8 cellular contexts compared by ENCODE assay signal in genomic region chr3:122681294-122682015, GRCh38. TPM values are rescaled to one million over a fixed set of nuclear protein-coding genes. Genes with fewer than 3 reads are reported as not detected.
DNase-seq lines count a peak whose midpoint lies in the region; ATAC-seq and TF ChIP-seq lines count a peak whose summit lies in the region.

No MANE protein-coding gene starts in this region.

- no peaks in the 10 kb centered on the region for H4K20me1 ChIP-seq in Karpas-422 (ENCODE audit: insufficient read depth, low read depth, low read length)

- peak overlapping the region; percentile 94 for H3K27ac Mint-ChIP-seq in dendritic cell treated with granulocyte-macrophage colony-stimulating factor and Interleukin-4, amounts not matched to agents 40 ng/mL and 50 ng/mL, for 4 days

- peaks cover 37% of the 10 kb centered on the region for H3K36me3 Mint-ChIP-seq in dendritic cell treated with granulocyte-macrophage colony-stimulating factor and Interleukin-4, amounts not matched to agents 40 ng/mL and 50 ng/mL, for 4 days (ENCODE audit: low read depth)

- H3K27me3 ChIP-seq in Karpas-422 (ENCODE audit: low read length) (no peaks in the 10 kb centered on the region), muscle layer of duodenum (ENCODE audit: low read depth, low read length) (no peaks in the 10 kb centered on the region)

- peak overlapping the region; percentile 92; the same call in 1 of the 2 replicates for H2AFZ ChIP-seq in Karpas-422 (ENCODE audit: low read length)

- H3K4me3 ChIP-seq in AG10803 (ENCODE audit: low read length) (peak overlapping the region; percentile 84), Karpas-422 (ENCODE audit: low read length) (peak overlapping the region; percentile 87), muscle layer of duodenum (ENCODE audit: low read depth in 1 of 2, low read length in 2 of 2) (peak overlapping the region; percentile 83 to 86)

- peak overlapping the region; percentile 82 for H3K9ac ChIP-seq in Karpas-422 (ENCODE audit: low read length)

- peak overlapping the region; percentile 94 for H3K4me3 Mint-ChIP-seq in dendritic cell treated with granulocyte-macrophage colony-stimulating factor and Interleukin-4, amounts not matched to agents 40 ng/mL and 50 ng/mL, for 4 days

- peaks cover 66% of the 10 kb centered on the region for H3K4me1 Mint-ChIP-seq in dendritic cell treated with granulocyte-macrophage colony-stimulating factor and Interleukin-4, amounts not matched to agents 40 ng/mL and 50 ng/mL, for 4 days (ENCODE audit: low read depth)

- H3K79me2 ChIP-seq in Karpas-422 (ENCODE audit: low read length) = peaks cover 4% of the 10 kb centered on the region; the same call in 1 of the 2 replicates

- no peaks in the 10 kb centered on the region for H3K27me3 Mint-ChIP-seq in dendritic cell treated with granulocyte-macrophage colony-stimulating factor and Interleukin-4, amounts not matched to agents 40 ng/mL and 50 ng/mL, for 4 days

- no peak for ATAC-seq in HG03457 (IDR thresholded peaks at IDR 0.05; ENCODE audit: unreplicated experiment)

- H3K9me3 ChIP-seq in Karpas-422 (ENCODE audit: low read length) (no peaks in the 10 kb centered on the region), muscle layer of duodenum (ENCODE audit: control insufficient read depth in 1 of 2, low read length in 2 of 2) (no peaks in the 10 kb centered on the region)

- no peak for TF ChIP-seq CTCF in AG10803 (conservative IDR thresholded peaks at IDR 0.05; ENCODE audit: low read length)

- no peak for DNase-seq in AG10803 (ENCODE audit: low read depth)
- DNase-seq in Karpas-422 = no peak
- DNase-seq in occipital lobe (lab: John Stamatoyannopoulos, UW) = no peak
- no peak for DNase-seq in caudate nucleus (lab: John Stamatoyannopoulos, UW)
- no peak for DNase-seq in stimulated activated CD4-positive, alpha-beta T cell treated with anti-CD3 and anti-CD28 coated beads, Interleukin-12 subunit alpha, Interleukin-12 subunit beta, amount 100 ng/mL, for 4 hours

- H3K27ac ChIP-seq in Karpas-422 (ENCODE audit: low read length) (peak overlapping the region; percentile 3; the same call in 1 of the 2 replicates), muscle layer of duodenum (ENCODE audit: low read length) (peak overlapping the region; percentile 68), caudate nucleus (ENCODE audit: low read depth, low read length) (no peak overlapping the region)

- H3K9me2 ChIP-seq in Karpas-422 (replicated peaks; ENCODE audit: insufficient read depth, low read length) = no peaks in the 10 kb centered on the region

- H3K4me1 ChIP-seq in Karpas-422 (ENCODE audit: low read length) (peaks cover 41% of the 10 kb centered on the region), muscle layer of duodenum (ENCODE audit: control insufficient read depth in 1 of 2, insufficient read depth in 2 of 2, low read length in 2 of 2) (peaks cover 4 to 27% of the 10 kb centered on the region in 2 donors)

- H3K9me3 Mint-ChIP-seq in dendritic cell treated with granulocyte-macrophage colony-stimulating factor and Interleukin-4, amounts not matched to agents 40 ng/mL and 50 ng/mL, for 4 days = no peaks in the 10 kb centered on the region

- no peaks in the 10 kb centered on the region for H3K36me3 ChIP-seq in Karpas-422 (ENCODE audit: insufficient read depth, low read length)
- peaks cover 0 to 5% of the 10 kb centered on the region in 2 donors for H3K36me3 ChIP-seq in muscle layer of duodenum (ENCODE audit: control insufficient read depth in 1 of 2, insufficient read depth in 2 of 2, low read length in 2 of 2)

- intact Hi-C loops in dendritic cell treated with granulocyte-macrophage colony-stimulating factor and Interleukin-4, amounts not matched to agents 40 ng/mL and 50 ng/mL, for 4 days (cut with micrococcal nuclease) = loop anchor here (5.0 to 10.0 kb wide), 2 partner anchors 113 to 169 kb away; partner anchors contain the start of genes HSPBAP1, KPNA1 and SLC49A4

- H3K4me2 ChIP-seq in Karpas-422 (ENCODE audit: low read depth, low read length, poor library complexity, severe bottlenecking) = peak overlapping the region; percentile 78

RNA-seq across cellular contexts. Expression of gene PARP14, which starts 0.8 kb away (rescaled TPM):
- 15.4 and 18.7 TPM in 2 replicates for total RNA-seq in Karpas-422 (2014; rRNA removed; shearing (Covaris generic); ENCODE audit: low replicate concordance)
- 11.2 TPM for total RNA-seq in occipital lobe
